ENCODE assay signal across 33 cellular contexts in the genomic region with DNA sequence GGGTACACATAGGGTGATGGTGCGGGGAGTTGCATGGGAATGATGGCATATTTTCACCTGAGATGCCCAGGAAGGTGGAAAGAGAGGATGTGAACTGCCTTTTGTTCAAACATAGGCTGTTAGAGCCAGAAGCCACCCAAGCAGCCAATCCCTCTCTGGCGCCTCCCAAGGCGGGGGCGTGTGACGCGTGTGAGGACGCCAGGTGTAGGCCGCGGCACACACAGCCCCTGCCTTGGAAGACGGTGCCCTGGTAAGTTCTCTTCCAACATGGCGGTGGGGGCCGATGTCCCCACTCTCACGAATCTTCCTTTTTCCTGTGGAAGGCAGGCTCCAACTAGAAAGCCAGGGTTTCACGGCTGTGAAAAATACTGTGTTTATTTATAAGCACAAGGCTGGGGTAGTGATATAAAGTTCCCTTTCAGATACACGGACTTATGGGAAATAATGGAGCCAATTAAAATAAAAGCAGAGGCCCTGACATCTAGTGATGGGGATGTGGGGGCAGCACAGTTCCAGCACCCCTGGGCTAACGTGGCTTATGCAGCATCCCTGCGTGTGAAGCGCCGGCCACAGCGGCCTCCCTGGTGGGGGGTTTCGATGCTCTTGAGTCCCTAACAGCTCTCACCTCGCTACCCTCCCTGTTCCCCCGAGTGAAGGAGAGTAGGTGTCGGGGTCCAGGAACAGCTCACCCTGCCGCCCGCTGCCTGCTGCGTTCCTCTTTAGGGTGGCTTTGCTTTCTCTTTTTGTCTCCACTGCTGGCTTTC. TPM values are rescaled to one million over a fixed set of nuclear protein-coding genes. Genes with fewer than 3 reads are reported as not detected.
"Had no signal": no experiment of that assay in that cellular context is flagged by ENCODE, and none has a peak within 500 bp of the region (broad histone marks: within the 10 kb centered on the region; RNA-seq: fewer than 3 reads in every experiment).

No MANE protein-coding gene starts in this region.

- H3K27ac Mint-ChIP-seq: activated CD8-positive, alpha-beta T cell treated with anti-CD3 and anti-CD28 coated beads for 36 hours; activated naive CD4-positive, alpha-beta T cell treated with anti-CD3 and anti-CD28 coated beads, Interleukin-2, amount 50 U/mL, for 72 hours; activated naive CD8-positive, alpha-beta T cell treated with anti-CD3 and anti-CD28 coated beads, Interleukin-2, amount 50 U/mL, for 24 hours; activated T-cell treated with anti-CD3 and anti-CD28 coated beads, Interleukin-2, amount 50 U/mL, for 72 hours; activated T-helper 17 cell treated with anti-CD3 and anti-CD28 coated beads, Interleukin-2, amount 50 U/mL, for 72 hours had no signal

- DNase-seq: activated CD4-positive, alpha-beta T cell treated with anti-CD3 and anti-CD28 coated beads for 1 hour; activated CD4-positive, alpha-beta T cell treated with anti-CD3 and anti-CD28 coated beads for 48 hours; activated CD4-positive, CD25-positive, alpha-beta regulatory T cell; activated CD8-positive, alpha-beta T cell treated with anti-CD3 and anti-CD28 coated beads for 36 hours; activated effector memory CD4-positive, alpha-beta T cell treated with anti-CD3 and anti-CD28 coated beads, Interleukin-2, amount 50 U/mL, for 16 hours; activated naive CD4-positive, alpha-beta T cell; activated naive CD8-positive, alpha-beta T cell treated with anti-CD3 and anti-CD28 coated beads, Interleukin-2, amount 50 U/mL, for 24 hours; activated T-cell treated with anti-CD3 and anti-CD28 coated beads, Interleukin-2, amount 50 U/mL, for 1 hour; activated T-cell treated with anti-CD3 and anti-CD28 coated beads, Interleukin-2, amount 50 U/mL, for 72 hours; anterior cingulate cortex; MM.1S; MV-4-11; NCI-H1092; NCI-H146; NCI-H187; NCI-H2029 treated with DMSO at 0.1 percent for 48 hours; NCI-H2107; NCI-H2171; NCI-H510A; NCI-H526; NCI-H748 treated with DMSO at 0.1 percent for 48 hours; NK-92 treated with Interleukin-12 subunit alpha and Interleukin-12 subunit beta, amount 100 ng/mL, for 24 hours; PC-3; Right ventricle myocardium superior; SW 1271; T-helper 1 cell; T-helper 2 cell; T-helper 9 cell had no signal

- H3K4me1 Mint-ChIP-seq: activated naive CD8-positive, alpha-beta T cell treated with anti-CD3 and anti-CD28 coated beads, Interleukin-2, amount 50 U/mL, for 24 hours; activated T-helper 17 cell treated with anti-CD3 and anti-CD28 coated beads, Interleukin-2, amount 50 U/mL, for 72 hours had no signal

- H3K27ac ChIP-seq: VCaP had no signal

- H3K27me3 Mint-ChIP-seq: activated CD8-positive, alpha-beta T cell treated with anti-CD3 and anti-CD28 coated beads for 36 hours; activated naive CD8-positive, alpha-beta T cell treated with anti-CD3 and anti-CD28 coated beads, Interleukin-2, amount 50 U/mL, for 24 hours; brain had no signal

- ATAC-seq: activated CD8-positive, alpha-beta T cell treated with anti-CD3 and anti-CD28 coated beads for 36 hours; activated naive CD4-positive, alpha-beta T cell treated with anti-CD3 and anti-CD28 coated beads, Interleukin-2, amount 50 U/mL, for 72 hours; activated naive CD8-positive, alpha-beta T cell treated with anti-CD3 and anti-CD28 coated beads, Interleukin-2, amount 50 U/mL, for 24 hours; activated T-cell treated with anti-CD3 and anti-CD28 coated beads, Interleukin-2, amount 50 U/mL, for 72 hours; activated T-helper 17 cell treated with anti-CD3 and anti-CD28 coated beads, Interleukin-2, amount 50 U/mL, for 72 hours; PC-3 had no signal

- H3K4me3 Mint-ChIP-seq: activated CD8-positive, alpha-beta T cell treated with anti-CD3 and anti-CD28 coated beads for 36 hours; activated naive CD8-positive, alpha-beta T cell treated with anti-CD3 and anti-CD28 coated beads, Interleukin-2, amount 50 U/mL, for 24 hours; activated T-cell treated with anti-CD3 and anti-CD28 coated beads, Interleukin-2, amount 50 U/mL, for 72 hours; activated T-helper 17 cell treated with anti-CD3 and anti-CD28 coated beads, Interleukin-2, amount 50 U/mL, for 72 hours; brain had no signal

RNA-seq across cellular contexts. Expression of a gene that starts 28.3 kb away (rescaled TPM):
- total RNA-seq: activated CD8-positive, alpha-beta memory T cell treated with anti-CD3 and anti-CD28 coated beads for 36 hours; PC-3 had no signal
